ENCODE assay signal across 8 cellular contexts in the genomic region with DNA sequence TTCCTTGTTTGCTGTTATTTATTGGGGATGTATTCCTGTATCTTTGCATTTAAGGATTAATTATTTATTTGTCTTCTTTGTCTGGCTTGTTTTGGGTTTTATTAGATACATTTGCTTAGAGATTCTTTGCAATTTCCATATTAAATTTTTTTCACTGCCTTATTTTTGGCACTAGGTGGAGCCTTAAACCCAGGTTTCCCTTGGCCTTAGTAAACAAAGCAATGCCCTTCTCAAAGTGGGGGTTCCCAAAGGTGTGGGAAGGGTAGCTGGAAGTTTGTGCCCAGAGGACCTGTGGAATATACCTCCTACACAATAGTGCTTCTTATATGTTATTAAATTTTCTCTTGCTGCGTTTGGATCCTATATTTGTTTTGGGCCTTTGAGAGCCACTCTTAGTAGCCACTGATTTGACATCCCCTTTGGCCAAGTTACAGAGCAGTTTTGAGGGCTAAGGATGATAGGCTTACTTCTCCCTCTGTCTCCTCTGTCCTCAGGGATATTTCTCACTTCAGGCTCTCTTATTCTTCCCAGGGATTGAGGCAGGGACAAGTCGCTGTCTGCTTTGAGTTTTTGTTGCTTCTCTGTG.
A peak's percentile ranks its signal among the peaks of the same experiment; 100 is the strongest.
DNase-seq lines count a peak whose midpoint lies in the region; ATAC-seq and TF ChIP-seq lines count a peak whose summit lies in the region.

No MANE protein-coding gene starts in this region.

- intact Hi-C loops in prostate gland (cut with DNase I) = loop anchor here (1.0 kb wide), 1 partner anchor 214 kb away; no protein-coding TSS in a partner anchor

- H3K4me1 ChIP-seq in prostate gland (replicated peaks) = no peaks in the 10 kb centered on the region

- H3K9me3 Mint-ChIP-seq in HFFc6 = no peaks in the 10 kb centered on the region

- no peaks in the 10 kb centered on the region for H3K27me3 ChIP-seq in prostate gland (replicated peaks; ENCODE audit: insufficient read depth)

- TF ChIP-seq CTCF in HFFc6 (IDR thresholded peaks at IDR 0.05) (peak; percentile 83), RWPE1 (conservative IDR thresholded peaks at IDR 0.05; ENCODE audit: low read depth) (peak; percentile 77), prostate gland (IDR thresholded peaks at IDR 0.05) (peak in 3 of 4 experiments; percentile 58 to 74 (median 72))

- CTCF ChIA-PET in RWPE1 (lab: Yijun Ruan, JAX) = interaction anchor here (0.6 to 0.7 kb wide), 5 partner anchors 9 to 514 kb away, joined by 3 to 5 read pairs (median 4); no protein-coding TSS in a partner anchor

- no peak overlapping the region for H3K27ac Mint-ChIP-seq in HFFc6

- no peaks in the 10 kb centered on the region for H3K27me3 Mint-ChIP-seq in HFFc6 (ENCODE audit: insufficient read depth)

- no peak for ATAC-seq in activated CD4-positive, CD25-positive, alpha-beta regulatory T cell treated with anti-CD3 and anti-CD28 coated beads, Interleukin-2, amount 50 U/mL, for 24 hours

- no peak for TF ChIP-seq POLR2A in prostate gland (IDR thresholded peaks at IDR 0.05)

- POLR2A ChIA-PET in RWPE1 (lab: Yijun Ruan, JAX; ENCODE audit: low non-redundant PET) = no interaction called here

- peaks cover 8% of the 10 kb centered on the region for H3K4me1 Mint-ChIP-seq in HFFc6 (ENCODE audit: low read depth)

- DNase-seq in DMS53 treated with DMSO at 0.1 percent for 48 hours (lab: John Stamatoyannopoulos, UW; ENCODE audit: unreplicated experiment) = peak; percentile 26
- DNase-seq in HFFc6 = peak; percentile 5
- DNase-seq in RWPE1 (ENCODE audit: low spot score) = peak; percentile 15
- peak; percentile 55 for DNase-seq in fibroblast of peridontal ligament (ENCODE audit: extremely low read depth)
- DNase-seq in prostate gland (ENCODE audit: low spot score) = peak; percentile 8
- no peak for DNase-seq in UCSD-AML1 (lab: John Stamatoyannopoulos, UW; ENCODE audit: unreplicated experiment)
- DNase-seq in GOT3 (lab: John Stamatoyannopoulos, UW) = no peak

- H3K9me3 ChIP-seq in prostate gland = no peaks in the 10 kb centered on the region

- 70% methylated on average over 2 of the region's 2 CpGs for WGBS in prostate gland

- no peaks in the 10 kb centered on the region for H3K36me3 ChIP-seq in prostate gland

- H3K4me3 Mint-ChIP-seq in HFFc6 = no peak overlapping the region

- no peaks in the 10 kb centered on the region for H3K36me3 Mint-ChIP-seq in HFFc6 (ENCODE audit: low read depth)

- H3K27ac ChIP-seq in RWPE1 (no peak overlapping the region), prostate gland (no peak overlapping the region)

- H3K4me3 ChIP-seq in prostate gland = no peak overlapping the region

Comparison
In these comparisons a context has a peak if more than half of its experiments do, and no peak if none do; other contexts are left out.
1. DNase-seq: peak in DMS53 treated with DMSO at 0.1 percent for 48 hours (single experiment), HFFc6 (single experiment), RWPE1 (single experiment), fibroblast of peridontal ligament (single experiment) and prostate gland (single experiment); none in UCSD-AML1 (single experiment) and GOT3 (single experiment).
2. Peak in every context shown above with its lines, with median percentiles within 50 percentile points of each other: CTCF ChIP-seq.